1 cellular context compared by ENCODE assay signal in the genomic region with DNA sequence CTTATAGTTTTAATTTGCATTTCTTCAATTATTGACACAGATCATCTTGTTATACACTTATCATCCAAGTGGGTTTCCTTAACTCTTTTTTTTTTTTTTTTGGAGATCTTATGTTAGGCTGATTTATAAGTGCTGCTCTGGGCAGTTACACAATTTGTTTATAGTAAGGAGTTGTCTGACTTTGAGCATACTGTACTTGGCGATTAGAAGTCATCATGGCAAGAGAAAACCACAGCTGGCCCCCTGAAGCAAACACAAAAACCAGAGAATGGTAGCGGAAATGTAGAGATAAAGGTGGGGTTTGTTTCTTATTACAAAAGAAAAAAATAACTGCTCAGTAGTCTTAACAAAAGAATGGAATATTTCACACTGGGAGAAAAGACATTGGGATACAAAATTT.
TF ChIP-seq lines count a peak whose summit lies in the region.

No MANE protein-coding gene starts in this region.

TF ChIP-seq in K562, 482 proteins besides CTCF, POLR2A, EP300 and RAD21 (continued from another document):
- no peak for TF ChIP-seq UBTF (IDR thresholded peaks at IDR 0.05; ENCODE audit: borderline replicate concordance in 1 of 2, low read depth in 2 of 2, low read length in 2 of 2)
- peak; percentile 19; the same call in 1 of the 2 replicates for TF ChIP-seq CBFA2T3 (IDR thresholded peaks at IDR 0.05)
- TF ChIP-seq CBX5 (IDR thresholded peaks at IDR 0.05; ENCODE audit: borderline replicate concordance, low read depth) = no peak
- TF ChIP-seq ZBTB26 (CRISPR knock-in tag; IDR thresholded peaks at IDR 0.05) = no peak
- no peak for TF ChIP-seq ZNF146 (CRISPR knock-in tag; IDR thresholded peaks at IDR 0.05; ENCODE audit: unreplicated experiment)
- TF ChIP-seq CXXC5 (CRISPR knock-in tag; IDR thresholded peaks at IDR 0.05) = no peak
